In the genomic region with DNA sequence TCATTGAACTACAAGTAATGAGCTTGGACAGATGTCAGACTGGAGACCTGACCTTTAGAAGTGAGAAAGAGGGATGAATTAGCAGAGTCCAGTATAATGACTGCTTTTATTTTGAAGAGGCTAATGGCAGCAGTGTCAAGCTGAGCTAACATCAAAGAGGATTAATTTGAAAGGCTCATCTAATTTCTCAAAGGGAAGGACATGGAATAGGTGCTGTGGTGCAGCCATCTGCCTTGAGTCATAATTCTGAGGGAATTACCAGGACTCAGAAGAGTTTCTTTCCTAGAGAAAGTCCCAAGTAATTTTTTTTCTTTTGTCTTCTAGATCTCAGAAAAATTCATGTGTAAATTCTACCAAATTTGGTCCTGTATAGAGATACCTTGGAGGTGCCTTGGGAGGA, we compare ENCODE assay signal across 1 cellular context.
TF ChIP-seq lines count a peak whose summit lies in the region.

No MANE protein-coding gene starts in this region.

TF ChIP-seq in GM23338, 12 proteins besides CTCF, POLR2A, EP300 and RAD21 (continued from another document):
- TF ChIP-seq, protein P1, sequence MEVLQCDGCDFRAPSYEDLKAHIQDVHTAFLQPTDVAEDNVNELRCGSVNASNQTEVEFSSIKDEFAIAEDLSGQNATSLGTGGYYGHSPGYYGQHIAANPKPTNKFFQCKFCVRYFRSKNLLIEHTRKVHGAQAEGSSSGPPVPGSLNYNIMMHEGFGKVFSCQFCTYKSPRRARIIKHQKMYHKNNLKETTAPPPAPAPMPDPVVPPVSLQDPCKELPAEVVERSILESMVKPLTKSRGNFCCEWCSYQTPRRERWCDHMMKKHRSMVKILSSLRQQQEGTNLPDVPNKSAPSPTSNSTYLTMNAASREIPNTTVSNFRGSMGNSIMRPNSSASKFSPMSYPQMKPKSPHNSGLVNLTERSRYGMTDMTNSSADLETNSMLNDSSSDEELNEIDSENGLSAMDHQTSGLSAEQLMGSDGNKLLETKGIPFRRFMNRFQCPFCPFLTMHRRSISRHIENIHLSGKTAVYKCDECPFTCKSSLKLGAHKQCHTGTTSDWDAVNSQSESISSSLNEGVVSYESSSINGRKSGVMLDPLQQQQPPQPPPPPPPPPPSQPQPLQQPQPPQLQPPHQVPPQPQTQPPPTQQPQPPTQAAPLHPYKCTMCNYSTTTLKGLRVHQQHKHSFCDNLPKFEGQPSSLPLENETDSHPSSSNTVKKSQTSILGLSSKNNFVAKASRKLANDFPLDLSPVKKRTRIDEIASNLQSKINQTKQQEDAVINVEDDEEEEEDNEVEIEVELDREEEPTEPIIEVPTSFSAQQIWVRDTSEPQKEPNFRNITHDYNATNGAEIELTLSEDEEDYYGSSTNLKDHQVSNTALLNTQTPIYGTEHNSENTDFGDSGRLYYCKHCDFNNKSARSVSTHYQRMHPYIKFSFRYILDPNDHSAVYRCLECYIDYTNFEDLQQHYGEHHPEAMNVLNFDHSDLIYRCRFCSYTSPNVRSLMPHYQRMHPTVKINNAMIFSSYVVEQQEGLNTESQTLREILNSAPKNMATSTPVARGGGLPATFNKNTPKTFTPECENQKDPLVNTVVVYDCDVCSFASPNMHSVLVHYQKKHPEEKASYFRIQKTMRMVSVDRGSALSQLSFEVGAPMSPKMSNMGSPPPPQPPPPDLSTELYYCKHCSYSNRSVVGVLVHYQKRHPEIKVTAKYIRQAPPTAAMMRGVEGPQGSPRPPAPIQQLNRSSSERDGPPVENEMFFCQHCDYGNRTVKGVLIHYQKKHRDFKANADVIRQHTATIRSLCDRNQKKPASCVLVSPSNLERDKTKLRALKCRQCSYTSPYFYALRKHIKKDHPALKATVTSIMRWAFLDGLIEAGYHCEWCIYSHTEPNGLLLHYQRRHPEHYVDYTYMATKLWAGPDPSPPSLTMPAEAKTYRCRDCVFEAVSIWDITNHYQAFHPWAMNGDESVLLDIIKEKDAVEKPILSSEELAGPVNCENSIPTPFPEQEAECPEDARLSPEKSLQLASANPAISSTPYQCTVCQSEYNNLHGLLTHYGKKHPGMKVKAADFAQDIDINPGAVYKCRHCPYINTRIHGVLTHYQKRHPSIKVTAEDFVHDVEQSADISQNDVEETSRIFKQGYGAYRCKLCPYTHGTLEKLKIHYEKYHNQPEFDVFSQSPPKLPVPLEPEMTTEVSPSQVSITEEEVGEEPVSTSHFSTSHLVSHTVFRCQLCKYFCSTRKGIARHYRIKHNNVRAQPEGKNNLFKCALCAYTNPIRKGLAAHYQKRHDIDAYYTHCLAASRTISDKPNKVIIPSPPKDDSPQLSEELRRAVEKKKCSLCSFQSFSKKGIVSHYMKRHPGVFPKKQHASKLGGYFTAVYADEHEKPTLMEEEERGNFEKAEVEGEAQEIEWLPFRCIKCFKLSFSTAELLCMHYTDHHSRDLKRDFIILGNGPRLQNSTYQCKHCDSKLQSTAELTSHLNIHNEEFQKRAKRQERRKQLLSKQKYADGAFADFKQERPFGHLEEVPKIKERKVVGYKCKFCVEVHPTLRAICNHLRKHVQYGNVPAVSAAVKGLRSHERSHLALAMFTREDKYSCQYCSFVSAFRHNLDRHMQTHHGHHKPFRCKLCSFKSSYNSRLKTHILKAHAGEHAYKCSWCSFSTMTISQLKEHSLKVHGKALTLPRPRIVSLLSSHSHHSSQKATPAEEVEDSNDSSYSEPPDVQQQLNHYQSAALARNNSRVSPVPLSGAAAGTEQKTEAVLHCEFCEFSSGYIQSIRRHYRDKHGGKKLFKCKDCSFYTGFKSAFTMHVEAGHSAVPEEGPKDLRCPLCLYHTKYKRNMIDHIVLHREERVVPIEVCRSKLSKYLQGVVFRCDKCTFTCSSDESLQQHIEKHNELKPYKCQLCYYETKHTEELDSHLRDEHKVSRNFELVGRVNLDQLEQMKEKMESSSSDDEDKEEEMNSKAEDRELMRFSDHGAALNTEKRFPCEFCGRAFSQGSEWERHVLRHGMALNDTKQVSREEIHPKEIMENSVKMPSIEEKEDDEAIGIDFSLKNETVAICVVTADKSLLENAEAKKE (CRISPR knock-in tag; IDR thresholded peaks at IDR 0.05), result no peak
- TF ChIP-seq CREB1 (CRISPR knock-in tag; IDR thresholded peaks at IDR 0.05; ENCODE audit: low read depth), result no peak
